In the genomic region with DNA sequence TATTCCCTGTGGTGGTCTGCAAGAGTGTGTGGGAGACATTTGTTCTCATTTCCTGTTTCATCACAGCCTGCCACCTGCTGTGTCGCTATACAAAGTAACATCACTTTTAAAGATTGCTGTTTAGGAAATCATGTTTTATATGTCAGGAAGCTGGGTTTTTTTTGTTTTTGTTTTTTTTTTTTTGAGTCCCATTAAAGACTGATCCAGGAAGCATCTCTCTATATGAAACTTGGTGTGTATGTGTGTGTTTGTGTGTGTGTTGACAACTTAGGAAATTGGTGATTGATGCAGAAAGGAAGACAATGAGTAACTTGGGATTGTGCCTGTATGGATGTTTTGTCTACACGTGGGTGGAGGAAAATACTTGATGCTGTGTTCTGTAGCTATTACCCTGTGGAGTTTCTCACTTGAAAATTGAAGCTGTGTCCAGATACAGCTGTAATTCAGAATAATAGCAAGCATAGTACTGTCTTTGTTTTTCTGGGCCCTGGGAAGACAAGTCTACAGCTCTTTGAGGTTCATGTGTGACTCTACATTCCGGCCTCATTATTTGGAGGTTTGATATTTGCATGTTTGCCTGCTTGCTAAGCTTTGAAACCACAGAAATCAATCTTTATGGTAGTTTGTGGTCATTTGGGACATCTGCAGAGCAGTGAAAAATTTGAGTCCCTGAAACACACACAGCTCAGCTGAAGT, we compare ENCODE assay signal across 1 cellular context.
TF ChIP-seq lines count a peak whose summit lies in the region.

No MANE protein-coding gene starts in this region.

TF ChIP-seq in IMR-90, 13 proteins besides CTCF, POLR2A, EP300 and RAD21 (continued from another document):
- no peak for TF ChIP-seq ELK1 (IDR thresholded peaks at IDR 0.05; ENCODE audit: borderline replicate concordance, low read depth, low read length)
- no peak for TF ChIP-seq NFE2L2 (IDR thresholded peaks at IDR 0.05; ENCODE audit: low read depth, low read length)
- no peak; the same call in 1 of the 2 replicates for TF ChIP-seq MAFK (IDR thresholded peaks at IDR 0.05; ENCODE audit: low read depth, low read length)
- no peak for TF ChIP-seq RFX5 (IDR thresholded peaks at IDR 0.05; ENCODE audit: low read depth, low read length)
TF ChIP-seq in IMR-90: peak in this region for 5.
